ENCODE assay signal across 25 cellular contexts in the genomic region with DNA sequence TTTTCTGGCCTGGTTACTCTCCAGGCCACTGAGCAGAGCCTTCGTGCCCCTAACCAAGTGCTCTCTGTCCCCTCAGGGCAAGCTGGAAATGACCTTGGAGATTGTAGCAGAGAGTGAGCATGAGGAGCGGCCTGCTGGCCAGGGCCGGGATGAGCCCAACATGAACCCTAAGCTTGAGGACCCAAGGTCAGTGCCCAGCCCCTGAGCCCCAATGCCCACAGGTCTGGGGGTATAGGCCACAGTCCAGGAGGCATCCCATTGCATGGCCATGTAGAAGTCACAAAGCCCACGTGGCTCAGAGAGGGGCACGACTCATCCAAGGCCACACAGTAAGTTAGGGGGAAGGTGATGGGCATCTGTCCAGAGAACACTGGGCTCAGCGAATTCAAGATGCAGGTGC.
DNase-seq lines count a peak whose midpoint lies in the region; ATAC-seq and TF ChIP-seq lines count a peak whose summit lies in the region.
"Had no signal": no experiment of that assay in that cellular context is flagged by ENCODE, and none has a peak within 500 bp of the region (broad histone marks: within the 10 kb centered on the region; RNA-seq: fewer than 3 reads in every experiment).

No MANE protein-coding gene starts in this region.

- no peak overlapping the region for H3K27ac ChIP-seq in osteoblast (ENCODE audit: low read depth, low read length)
- H3K27ac ChIP-seq: RWPE1, SK-N-MC had no signal

- no peaks in the 10 kb centered on the region for H3K27me3 Mint-ChIP-seq in stimulated activated naive CD8-positive, alpha-beta T cell treated with anti-CD3 and anti-CD28 coated beads, Interleukin-15, amount 100 ng/mL, for 72 hours
- H3K27me3 Mint-ChIP-seq in WTC11 (ENCODE audit: low read depth): no peaks in the 10 kb centered on the region
- peaks cover 13% of the 10 kb centered on the region for H3K27me3 Mint-ChIP-seq in activated T-helper 17 cell treated with anti-CD3 and anti-CD28 coated beads, Interleukin-2, amount 50 U/mL, for 72 hours

- no peak for TF ChIP-seq CTCF in WTC11 (IDR thresholded peaks at IDR 0.05)
- no peak for TF ChIP-seq CTCF in osteoblast (IDR thresholded peaks at IDR 0.05; ENCODE audit: extremely low read depth, low read depth, low read length)

- H3K4me3 ChIP-seq in osteoblast (ENCODE audit: insufficient read depth, low read length): no peak overlapping the region
- H3K4me3 ChIP-seq: GM12878, SK-N-MC had no signal

- no peaks in the 10 kb centered on the region for H3K36me3 Mint-ChIP-seq in WTC11
- H3K36me3 Mint-ChIP-seq in activated T-helper 17 cell treated with anti-CD3 and anti-CD28 coated beads, Interleukin-2, amount 50 U/mL, for 72 hours (ENCODE audit: low read depth): no peaks in the 10 kb centered on the region
- H3K36me3 Mint-ChIP-seq: CD8-positive, alpha-beta T cell had no signal

- POLR2A ChIA-PET in WTC11 (lab: Charles Lee): no interaction called here

- H2AFZ ChIP-seq in osteoblast (ENCODE audit: low read length): no peak overlapping the region

- no peaks in the 10 kb centered on the region for H3K9me3 Mint-ChIP-seq in stimulated activated naive CD8-positive, alpha-beta T cell treated with anti-CD3 and anti-CD28 coated beads, Interleukin-15, amount 100 ng/mL, for 72 hours
- no peaks in the 10 kb centered on the region for H3K9me3 Mint-ChIP-seq in WTC11
- H3K9me3 Mint-ChIP-seq in activated T-helper 17 cell treated with anti-CD3 and anti-CD28 coated beads, Interleukin-2, amount 50 U/mL, for 72 hours: no peaks in the 10 kb centered on the region
- H3K9me3 Mint-ChIP-seq: CD8-positive, alpha-beta T cell had no signal

- no peak for DNase-seq in stimulated activated naive CD8-positive, alpha-beta T cell treated with anti-CD3 and anti-CD28 coated beads, Interleukin-15, amount 100 ng/mL, for 72 hours
- no peak for DNase-seq in stimulated activated naive CD8-positive, alpha-beta T cell treated with anti-CD3 and anti-CD28 coated beads, Interleukin-15, Interleukin-2, amounts not matched to agents 100 U/mL and 50 U/mL, for 24 hours
- DNase-seq in WTC11 (ENCODE audit: low spot score) (peak; percentile 3), osteoblast (ENCODE audit: insufficient read length, low spot score, missing footprints) (peak; percentile 49), DMS 273 (lab: John Stamatoyannopoulos, UW; ENCODE audit: unreplicated experiment) (no peak)
- DNase-seq: C1 segment of cervical spinal cord; CD8-positive, alpha-beta T cell; DMS 273 treated with DMSO at 0.1 percent for 48 hours; EL; GDM1; HCEC 1CT; Kasumi-1; MV-4-11; NCI-H1105; NCI-H1436 treated with DMSO at 0.1 percent for 48 hours; NCI-H187 treated with DMSO at 0.1 percent for 48 hours; NCI-H446; NCI-H526 treated with DMSO at 0.1 percent for 48 hours; SIG-M5 had no signal

- H4K20me1 ChIP-seq in osteoblast (ENCODE audit: insufficient read depth, low read length): no peaks in the 10 kb centered on the region

- H3K9me3 ChIP-seq in osteoblast (ENCODE audit: low read depth, low read length): no peaks in the 10 kb centered on the region
- H3K9me3 ChIP-seq: Caco-2 had no signal

- no peaks in the 10 kb centered on the region for H3K36me3 ChIP-seq in osteoblast (ENCODE audit: insufficient read depth, low read length)

- ATAC-seq in stimulated activated naive CD8-positive, alpha-beta T cell treated with anti-CD3 and anti-CD28 coated beads, Interleukin-15, amount 100 ng/mL, for 72 hours: peak; percentile 15
- no peak for ATAC-seq in stimulated activated naive CD8-positive, alpha-beta T cell treated with anti-CD3 and anti-CD28 coated beads, Interleukin-15, Interleukin-2, amounts not matched to agents 100 U/mL and 50 U/mL, for 24 hours
- no peak for ATAC-seq in WTC11
- ATAC-seq in activated T-helper 17 cell treated with anti-CD3 and anti-CD28 coated beads, Interleukin-2, amount 50 U/mL, for 72 hours (replicated peaks): no peak
- ATAC-seq in GM19397 (IDR thresholded peaks at IDR 0.05; ENCODE audit: unreplicated experiment): no peak
- ATAC-seq: CD8-positive, alpha-beta T cell; GM12878 had no signal

- H3K4me2 ChIP-seq in osteoblast (ENCODE audit: insufficient read depth, low read length): no peak overlapping the region

- H3K4me1 Mint-ChIP-seq in stimulated activated naive CD8-positive, alpha-beta T cell treated with anti-CD3 and anti-CD28 coated beads, Interleukin-15, amount 100 ng/mL, for 72 hours: no peaks in the 10 kb centered on the region
- H3K4me1 Mint-ChIP-seq in WTC11: no peaks in the 10 kb centered on the region
- H3K4me1 Mint-ChIP-seq in activated T-helper 17 cell treated with anti-CD3 and anti-CD28 coated beads, Interleukin-2, amount 50 U/mL, for 72 hours: no peaks in the 10 kb centered on the region

- no peaks in the 10 kb centered on the region for H3K79me2 ChIP-seq in osteoblast (ENCODE audit: insufficient read depth, low read length)

- peaks cover 21% of the 10 kb centered on the region for H3K27me3 ChIP-seq in osteoblast (ENCODE audit: insufficient read depth, low read length)

- no peaks in the 10 kb centered on the region for H3K4me1 ChIP-seq in osteoblast (ENCODE audit: insufficient read depth, low read length)
- H3K4me1 ChIP-seq: Caco-2 had no signal

- CTCF ChIA-PET in WTC11 (lab: Charles Lee): no interaction called here

- H3K27ac Mint-ChIP-seq in stimulated activated naive CD8-positive, alpha-beta T cell treated with anti-CD3 and anti-CD28 coated beads, Interleukin-15, amount 100 ng/mL, for 72 hours: no peak overlapping the region
- no peak overlapping the region for H3K27ac Mint-ChIP-seq in WTC11
- H3K27ac Mint-ChIP-seq in activated T-helper 17 cell treated with anti-CD3 and anti-CD28 coated beads, Interleukin-2, amount 50 U/mL, for 72 hours: no peak overlapping the region
- H3K27ac Mint-ChIP-seq: CD8-positive, alpha-beta T cell had no signal

- H3K4me3 Mint-ChIP-seq in stimulated activated naive CD8-positive, alpha-beta T cell treated with anti-CD3 and anti-CD28 coated beads, Interleukin-15, amount 100 ng/mL, for 72 hours: no peak overlapping the region
- H3K4me3 Mint-ChIP-seq in WTC11: no peak overlapping the region
- H3K4me3 Mint-ChIP-seq in activated T-helper 17 cell treated with anti-CD3 and anti-CD28 coated beads, Interleukin-2, amount 50 U/mL, for 72 hours: no peak overlapping the region
- H3K4me3 Mint-ChIP-seq: CD8-positive, alpha-beta T cell had no signal

TF ChIP-seq in WTC11, 78 proteins besides CTCF, POLR2A, EP300 and RAD21:
- TF ChIP-seq ZNF423 (CRISPR knock-in tag; IDR thresholded peaks at IDR 0.05) (no peak), ATF2 (CRISPR knock-in tag; IDR thresholded peaks at IDR 0.05; ENCODE audit: borderline replicate concordance, low read depth) (no peak), RELA (CRISPR knock-in tag; IDR thresholded peaks at IDR 0.05; ENCODE audit: borderline replicate concordance) (no peak), ZNF263 (CRISPR knock-in tag; IDR thresholded peaks at IDR 0.05; ENCODE audit: low read depth) (no peak), E2F5 (CRISPR knock-in tag; IDR thresholded peaks at IDR 0.05) (no peak), GTF2I (CRISPR knock-in tag; conservative IDR thresholded peaks at IDR 0.05) (no peak), PRRX2 (CRISPR knock-in tag; IDR thresholded peaks at IDR 0.05) (no peak), ATF1 (CRISPR knock-in tag; IDR thresholded peaks at IDR 0.05) (no peak)
- TF ChIP-seq, protein P1, sequence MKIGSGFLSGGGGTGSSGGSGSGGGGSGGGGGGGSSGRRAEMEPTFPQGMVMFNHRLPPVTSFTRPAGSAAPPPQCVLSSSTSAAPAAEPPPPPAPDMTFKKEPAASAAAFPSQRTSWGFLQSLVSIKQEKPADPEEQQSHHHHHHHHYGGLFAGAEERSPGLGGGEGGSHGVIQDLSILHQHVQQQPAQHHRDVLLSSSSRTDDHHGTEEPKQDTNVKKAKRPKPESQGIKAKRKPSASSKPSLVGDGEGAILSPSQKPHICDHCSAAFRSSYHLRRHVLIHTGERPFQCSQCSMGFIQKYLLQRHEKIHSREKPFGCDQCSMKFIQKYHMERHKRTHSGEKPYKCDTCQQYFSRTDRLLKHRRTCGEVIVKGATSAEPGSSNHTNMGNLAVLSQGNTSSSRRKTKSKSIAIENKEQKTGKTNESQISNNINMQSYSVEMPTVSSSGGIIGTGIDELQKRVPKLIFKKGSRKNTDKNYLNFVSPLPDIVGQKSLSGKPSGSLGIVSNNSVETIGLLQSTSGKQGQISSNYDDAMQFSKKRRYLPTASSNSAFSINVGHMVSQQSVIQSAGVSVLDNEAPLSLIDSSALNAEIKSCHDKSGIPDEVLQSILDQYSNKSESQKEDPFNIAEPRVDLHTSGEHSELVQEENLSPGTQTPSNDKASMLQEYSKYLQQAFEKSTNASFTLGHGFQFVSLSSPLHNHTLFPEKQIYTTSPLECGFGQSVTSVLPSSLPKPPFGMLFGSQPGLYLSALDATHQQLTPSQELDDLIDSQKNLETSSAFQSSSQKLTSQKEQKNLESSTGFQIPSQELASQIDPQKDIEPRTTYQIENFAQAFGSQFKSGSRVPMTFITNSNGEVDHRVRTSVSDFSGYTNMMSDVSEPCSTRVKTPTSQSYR (CRISPR knock-in tag; IDR thresholded peaks at IDR 0.05): no peak
TF ChIP-seq in WTC11: peak in this region for 0.

Comparison
In these comparisons a context has a peak if more than half of its experiments do, and no peak if none do; other contexts are left out.
1. DNase-seq: peak in WTC11 (single experiment) and osteoblast (single experiment); none in stimulated activated naive CD8-positive, alpha-beta T cell treated with anti-CD3 and anti-CD28 coated beads, Interleukin-15, amount 100 ng/mL, for 72 hours (0 of 2), stimulated activated naive CD8-positive, alpha-beta T cell treated with anti-CD3 and anti-CD28 coated beads, Interleukin-15, Interleukin-2, amounts not matched to agents 100 U/mL and 50 U/mL, for 24 hours (single experiment) and DMS 273 (single experiment).